Comparison of ENCODE assay signal across 20 cellular contexts in the genomic region with DNA sequence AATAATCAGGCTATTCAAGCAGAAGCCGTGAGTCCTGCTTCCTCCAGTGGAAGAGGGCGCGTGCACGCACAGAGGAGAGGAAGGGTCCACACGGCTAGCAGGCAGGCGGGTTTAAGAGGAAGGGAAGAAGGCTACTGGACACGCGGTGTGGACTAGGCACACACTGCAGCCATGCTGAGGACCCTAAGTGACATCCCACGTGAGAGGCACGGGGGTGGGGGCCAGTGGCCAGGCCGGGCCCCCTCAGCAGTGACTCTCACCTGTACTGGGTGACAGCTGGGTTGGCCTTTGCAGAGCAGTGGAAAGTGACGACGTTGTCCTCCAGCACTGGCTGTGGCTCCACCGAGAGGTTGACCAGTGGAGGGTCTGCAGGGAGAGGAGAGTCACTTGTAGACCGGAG.
DNase-seq lines count a peak whose midpoint lies in the region; ATAC-seq and TF ChIP-seq lines count a peak whose summit lies in the region.
"Had no signal": no experiment of that assay in that cellular context is flagged by ENCODE, and none has a peak within 500 bp of the region (broad histone marks: within the 10 kb centered on the region; RNA-seq: fewer than 3 reads in every experiment).

No MANE protein-coding gene starts in this region.

- H3K27me3 ChIP-seq in cardiac muscle cell = peaks cover 3% of the 10 kb centered on the region
- H3K27me3 ChIP-seq in heart right ventricle = peaks cover 0 to 34% (median 14%) of the 10 kb centered on the region in 7 donors
- no peaks in the 10 kb centered on the region for H3K27me3 ChIP-seq in MG63

- H3K4me1 ChIP-seq in cardiac muscle cell (ENCODE audit: low read depth) = peaks cover 22% of the 10 kb centered on the region
- H3K4me1 ChIP-seq in heart right ventricle = peaks cover 0 to 6% (median 0%) of the 10 kb centered on the region in 9 donors
- no peaks in the 10 kb centered on the region for H3K4me1 ChIP-seq in mesodermal cell (ENCODE audit: control insufficient read depth, insufficient read depth, low read length, poor library complexity, severe bottlenecking)
- no peaks in the 10 kb centered on the region for H3K4me1 ChIP-seq in OCI-LY7 (ENCODE audit: insufficient read depth, low read length, poor library complexity, severe bottlenecking)
- H3K4me1 ChIP-seq: Caco-2, HAP-1 had no signal

- H2AFZ ChIP-seq in OCI-LY7 (ENCODE audit: low read length) = no peak overlapping the region
- H2AFZ ChIP-seq: GM23338 had no signal

- H3K9me3 ChIP-seq in cardiac muscle cell (ENCODE audit: low read depth) = no peaks in the 10 kb centered on the region
- no peaks in the 10 kb centered on the region for H3K9me3 ChIP-seq in heart right ventricle
- no peaks in the 10 kb centered on the region for H3K9me3 ChIP-seq in mesodermal cell (ENCODE audit: control insufficient read depth, low read length)
- H3K9me3 ChIP-seq in MG63 = no peaks in the 10 kb centered on the region
- peaks cover 3% of the 10 kb centered on the region; the same call in 1 of the 2 replicates for H3K9me3 ChIP-seq in OCI-LY7 (ENCODE audit: low read length)
- H3K9me3 ChIP-seq: HAP-1 had no signal

- no peak overlapping the region for H3K4me3 Mint-ChIP-seq in stimulated activated effector memory CD8-positive, alpha-beta T cell treated with anti-CD3 and anti-CD28 coated beads, Interleukin-12 subunit alpha, Interleukin-12 subunit beta, amount 100 ng/mL, for 72 hours
- H3K4me3 Mint-ChIP-seq: B cell; CD4-positive, CD25-positive, alpha-beta regulatory T cell; CD8-positive, alpha-beta T cell; GM23338; HFFc6 had no signal

- no peak overlapping the region for H3K27ac Mint-ChIP-seq in stimulated activated effector memory CD8-positive, alpha-beta T cell treated with anti-CD3 and anti-CD28 coated beads, Interleukin-12 subunit alpha, Interleukin-12 subunit beta, amount 100 ng/mL, for 72 hours
- H3K27ac Mint-ChIP-seq: B cell; CD4-positive, CD25-positive, alpha-beta regulatory T cell; CD8-positive, alpha-beta T cell; GM23338; HFFc6 had no signal

- no peak for ATAC-seq in heart right ventricle
- ATAC-seq in stimulated activated effector memory CD8-positive, alpha-beta T cell treated with anti-CD3 and anti-CD28 coated beads, Interleukin-12 subunit alpha, Interleukin-12 subunit beta, amount 100 ng/mL, for 72 hours = peak; percentile 16
- ATAC-seq: CD8-positive, alpha-beta T cell; GM23338 had no signal

- intact Hi-C loops in heart right ventricle (cut with DNase I) (no loop called here), OCI-LY7 (cut with micrococcal nuclease; ENCODE audit: unreplicated experiment) (no loop called here)

- DNase-seq in cardiac muscle cell (ENCODE audit: low read depth in 1 of 2, low spot score in 1 of 2) (no peak), heart right ventricle (no peak), DMS 273 (lab: John Stamatoyannopoulos, UW; ENCODE audit: unreplicated experiment) (no peak), MG63 (no peak), OCI-LY7 (ENCODE audit: low spot score) (no peak)
- no peak for DNase-seq in stimulated activated effector memory CD8-positive, alpha-beta T cell treated with anti-CD3 and anti-CD28 coated beads, Interleukin-12 subunit alpha, Interleukin-12 subunit beta, amount 100 ng/mL, for 72 hours (ENCODE audit: low spot score in 2 of 2)
- DNase-seq: C1 segment of cervical spinal cord; Caco-2; CD4-positive, CD25-positive, alpha-beta regulatory T cell; CD8-positive, alpha-beta T cell; DMS53; DMS79 treated with DMSO at 0.1 percent for 48 hours; GF-D8; HFFc6 had no signal

- H3K9me3 Mint-ChIP-seq in stimulated activated effector memory CD8-positive, alpha-beta T cell treated with anti-CD3 and anti-CD28 coated beads, Interleukin-12 subunit alpha, Interleukin-12 subunit beta, amount 100 ng/mL, for 72 hours = no peaks in the 10 kb centered on the region
- H3K9me3 Mint-ChIP-seq: CD4-positive, CD25-positive, alpha-beta regulatory T cell; CD8-positive, alpha-beta T cell had no signal

- no peak for TF ChIP-seq CTCF in cardiac muscle cell (IDR thresholded peaks at IDR 0.05; ENCODE audit: low read depth, low read length)
- no peak for TF ChIP-seq CTCF in heart right ventricle (IDR thresholded peaks at IDR 0.05)
- no peak for TF ChIP-seq CTCF in C4-2B (conservative IDR thresholded peaks at IDR 0.05)
- no peak for TF ChIP-seq CTCF in OCI-LY7 (conservative IDR thresholded peaks at IDR 0.05; ENCODE audit: low read length)

- no peaks in the 10 kb centered on the region for H3K36me3 Mint-ChIP-seq in stimulated activated effector memory CD8-positive, alpha-beta T cell treated with anti-CD3 and anti-CD28 coated beads, Interleukin-12 subunit alpha, Interleukin-12 subunit beta, amount 100 ng/mL, for 72 hours
- H3K36me3 Mint-ChIP-seq: CD4-positive, CD25-positive, alpha-beta regulatory T cell; CD8-positive, alpha-beta T cell had no signal

- no peaks in the 10 kb centered on the region for H4K20me1 ChIP-seq in OCI-LY7 (ENCODE audit: insufficient read depth, low read length)

- 86 to 91% methylated on average over 15 of the region's 15 CpGs for WGBS in heart right ventricle, 2 donors
- WGBS in mesodermal cell (ENCODE audit: insufficient coverage in 2 of 2), 2 experiments = 93 to 95% methylated on average over 13 to 15 of the region's 15 CpGs

- H3K4me2 ChIP-seq in OCI-LY7 (ENCODE audit: low read length) = no peak overlapping the region
- H3K4me2 ChIP-seq: GM23338 had no signal

- no peak overlapping the region for H3K4me3 ChIP-seq in cardiac muscle cell
- no peak overlapping the region for H3K4me3 ChIP-seq in heart right ventricle
- no peak overlapping the region for H3K4me3 ChIP-seq in mesodermal cell (ENCODE audit: extremely low read depth, insufficient read depth, low read length, poor library complexity, severe bottlenecking)
- H3K4me3 ChIP-seq in MG63 = no peak overlapping the region
- no peak overlapping the region for H3K4me3 ChIP-seq in OCI-LY7 (ENCODE audit: low read depth, low read length, poor library complexity, severe bottlenecking)
- H3K4me3 ChIP-seq: GM23338, HAP-1 had no signal

- no peaks in the 10 kb centered on the region for H3K36me3 ChIP-seq in cardiac muscle cell
- no peaks in the 10 kb centered on the region for H3K36me3 ChIP-seq in heart right ventricle
- no peaks in the 10 kb centered on the region for H3K36me3 ChIP-seq in mesodermal cell (ENCODE audit: control insufficient read depth, insufficient read depth, low read length)
- H3K36me3 ChIP-seq in MG63 = no peaks in the 10 kb centered on the region
- H3K36me3 ChIP-seq in OCI-LY7 (ENCODE audit: insufficient read depth, low read length) = no peaks in the 10 kb centered on the region
- H3K36me3 ChIP-seq: HAP-1 had no signal

- POLR2A ChIA-PET in OCI-LY7 (lab: Charles Lee) = no interaction called here

- CTCF ChIA-PET in OCI-LY7 (lab: Charles Lee; ENCODE audit: unreplicated experiment) = no interaction called here

- H3K79me2 ChIP-seq in OCI-LY7 (ENCODE audit: insufficient read depth, low read depth, low read length) = no peaks in the 10 kb centered on the region

- peak overlapping the region; percentile 18 for H3K27ac ChIP-seq in cardiac muscle cell
- H3K27ac ChIP-seq in heart right ventricle = no peak overlapping the region
- peak overlapping the region; percentile 31 for H3K27ac ChIP-seq in C4-2B
- peak overlapping the region; percentile 53 for H3K27ac ChIP-seq in mesodermal cell (ENCODE audit: low read depth, low read length, severe bottlenecking)
- H3K27ac ChIP-seq in OCI-LY7 (ENCODE audit: low read depth, low read length, poor library complexity, severe bottlenecking) = no peak overlapping the region
- H3K27ac ChIP-seq: 22Rv1 had no signal

- no peaks in the 10 kb centered on the region for H3K9me2 ChIP-seq in OCI-LY7 (ENCODE audit: insufficient read depth, low read length)

- no peaks in the 10 kb centered on the region for H3K4me1 Mint-ChIP-seq in stimulated activated effector memory CD8-positive, alpha-beta T cell treated with anti-CD3 and anti-CD28 coated beads, Interleukin-12 subunit alpha, Interleukin-12 subunit beta, amount 100 ng/mL, for 72 hours
- H3K4me1 Mint-ChIP-seq: B cell; CD4-positive, CD25-positive, alpha-beta regulatory T cell had no signal

- BruUV-seq in OCI-LY7 (replicated peaks; lab: Mats Ljungman, UMichigan) = no TSS peak

Comparison
In these comparisons a context has a peak if more than half of its experiments do, and no peak if none do; other contexts are left out.
1. H3K27ac ChIP-seq: peak in cardiac muscle cell (single experiment), C4-2B (single experiment) and mesodermal cell (single experiment); none in heart right ventricle (0 of 10) and OCI-LY7 (single experiment).